In the genomic region with DNA sequence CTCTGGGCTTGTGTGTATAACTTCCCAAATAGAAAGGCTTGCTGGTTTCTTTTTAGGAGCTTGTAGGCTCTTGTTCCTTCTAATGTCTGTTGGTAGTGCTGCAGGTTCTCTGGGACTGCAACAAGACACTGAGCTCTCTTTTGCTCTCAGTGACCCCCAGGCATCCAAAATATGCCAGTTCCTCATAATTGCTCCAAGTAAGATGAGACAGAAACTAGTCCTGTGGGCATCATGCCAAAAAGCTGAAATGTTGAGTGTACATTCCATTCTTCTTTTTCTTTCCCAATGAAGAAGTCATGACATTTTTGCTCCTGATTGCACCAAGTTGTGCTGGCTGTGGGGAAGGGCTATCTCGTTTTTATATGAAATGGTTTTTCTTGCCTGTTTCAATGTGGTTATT, we compare ENCODE assay signal across 14 cellular contexts. TPM values are rescaled to one million over a fixed set of nuclear protein-coding genes. Genes with fewer than 3 reads are reported as not detected.
A peak's percentile ranks its signal among the peaks of the same experiment; 100 is the strongest.
DNase-seq lines count a peak whose midpoint lies in the region; ATAC-seq and TF ChIP-seq lines count a peak whose summit lies in the region.
"Had no signal": no experiment of that assay in that cellular context is flagged by ENCODE, and none has a peak within 500 bp of the region (broad histone marks: within the 10 kb centered on the region; RNA-seq: fewer than 3 reads in every experiment).

No MANE protein-coding gene starts in this region.

- no peak overlapping the region for H3K4me3 Mint-ChIP-seq in activated naive CD8-positive, alpha-beta T cell treated with anti-CD3 and anti-CD28 coated beads for 36 hours
- H3K4me3 Mint-ChIP-seq: activated T-cell treated with anti-CD3 and anti-CD28 coated beads, Interleukin-2, amount 50 U/mL, for 24 hours; naive thymus-derived CD4-positive, alpha-beta T cell; stimulated activated naive CD8-positive, alpha-beta T cell treated with anti-CD3 and anti-CD28 coated beads, Interleukin-15, Interleukin-2, amounts not matched to agents 100 ng/mL and 50 ng/mL, for 24 hours had no signal

- H3K27ac Mint-ChIP-seq in activated naive CD8-positive, alpha-beta T cell treated with anti-CD3 and anti-CD28 coated beads for 36 hours: no peak overlapping the region
- H3K27ac Mint-ChIP-seq: activated T-cell treated with anti-CD3 and anti-CD28 coated beads, Interleukin-2, amount 50 U/mL, for 24 hours; naive thymus-derived CD4-positive, alpha-beta T cell; stimulated activated naive CD8-positive, alpha-beta T cell treated with anti-CD3 and anti-CD28 coated beads, Interleukin-15, Interleukin-2, amounts not matched to agents 100 ng/mL and 50 ng/mL, for 24 hours had no signal

- H3K4me1 Mint-ChIP-seq in activated naive CD8-positive, alpha-beta T cell treated with anti-CD3 and anti-CD28 coated beads for 36 hours: no peaks in the 10 kb centered on the region

- ATAC-seq in HG02884 (IDR thresholded peaks at IDR 0.05; ENCODE audit: unreplicated experiment): no peak
- ATAC-seq: naive thymus-derived CD4-positive, alpha-beta T cell had no signal

- TF ChIP-seq RAD21 in Ishikawa (IDR thresholded peaks at IDR 0.05; ENCODE audit: low read depth): no peak

- no peaks in the 10 kb centered on the region for H3K36me3 Mint-ChIP-seq in activated naive CD8-positive, alpha-beta T cell treated with anti-CD3 and anti-CD28 coated beads for 36 hours

- TF ChIP-seq CTCF in AG09319 (IDR thresholded peaks at IDR 0.05; ENCODE audit: low read depth, low read length) (no peak), choroid plexus epithelial cell (conservative IDR thresholded peaks at IDR 0.05; ENCODE audit: low read depth, low read length) (no peak)

- peak; percentile 84 for DNase-seq in AG09319 (ENCODE audit: extremely low read depth, low read depth)
- peak; percentile 95 for DNase-seq in choroid plexus epithelial cell (ENCODE audit: low read depth)
- peak; percentile 83 for DNase-seq in myocyte (ENCODE audit: low read depth)
- DNase-seq in activated naive CD8-positive, alpha-beta T cell treated with anti-CD3 and anti-CD28 coated beads for 36 hours: no peak
- DNase-seq in DMS114 treated with DMSO at 0.1 percent for 48 hours (lab: John Stamatoyannopoulos, UW; ENCODE audit: unreplicated experiment): no peak
- no peak for DNase-seq in NCI-H2029 treated with DMSO at 0.1 percent for 48 hours (lab: John Stamatoyannopoulos, UW)
- DNase-seq: activated T-cell treated with anti-CD3 and anti-CD28 coated beads, Interleukin-2, amount 50 U/mL, for 24 hours; MM.1S; naive thymus-derived CD4-positive, alpha-beta T cell; NCI-H526 had no signal

- H3K9me3 Mint-ChIP-seq in activated naive CD8-positive, alpha-beta T cell treated with anti-CD3 and anti-CD28 coated beads for 36 hours: peaks cover 18% of the 10 kb centered on the region

- no peak overlapping the region for H3K4me3 ChIP-seq in choroid plexus epithelial cell (ENCODE audit: low read depth, low read length)

- peak; percentile 77; the same call in 1 of the 2 replicates for TF ChIP-seq EP300 in Ishikawa (IDR thresholded peaks at IDR 0.05; ENCODE audit: borderline replicate concordance)

- H3K27me3 Mint-ChIP-seq in activated naive CD8-positive, alpha-beta T cell treated with anti-CD3 and anti-CD28 coated beads for 36 hours: peaks cover 43% of the 10 kb centered on the region

TF ChIP-seq in Ishikawa, 13 proteins besides CTCF, POLR2A, EP300 and RAD21:
- TF ChIP-seq, protein P1, sequence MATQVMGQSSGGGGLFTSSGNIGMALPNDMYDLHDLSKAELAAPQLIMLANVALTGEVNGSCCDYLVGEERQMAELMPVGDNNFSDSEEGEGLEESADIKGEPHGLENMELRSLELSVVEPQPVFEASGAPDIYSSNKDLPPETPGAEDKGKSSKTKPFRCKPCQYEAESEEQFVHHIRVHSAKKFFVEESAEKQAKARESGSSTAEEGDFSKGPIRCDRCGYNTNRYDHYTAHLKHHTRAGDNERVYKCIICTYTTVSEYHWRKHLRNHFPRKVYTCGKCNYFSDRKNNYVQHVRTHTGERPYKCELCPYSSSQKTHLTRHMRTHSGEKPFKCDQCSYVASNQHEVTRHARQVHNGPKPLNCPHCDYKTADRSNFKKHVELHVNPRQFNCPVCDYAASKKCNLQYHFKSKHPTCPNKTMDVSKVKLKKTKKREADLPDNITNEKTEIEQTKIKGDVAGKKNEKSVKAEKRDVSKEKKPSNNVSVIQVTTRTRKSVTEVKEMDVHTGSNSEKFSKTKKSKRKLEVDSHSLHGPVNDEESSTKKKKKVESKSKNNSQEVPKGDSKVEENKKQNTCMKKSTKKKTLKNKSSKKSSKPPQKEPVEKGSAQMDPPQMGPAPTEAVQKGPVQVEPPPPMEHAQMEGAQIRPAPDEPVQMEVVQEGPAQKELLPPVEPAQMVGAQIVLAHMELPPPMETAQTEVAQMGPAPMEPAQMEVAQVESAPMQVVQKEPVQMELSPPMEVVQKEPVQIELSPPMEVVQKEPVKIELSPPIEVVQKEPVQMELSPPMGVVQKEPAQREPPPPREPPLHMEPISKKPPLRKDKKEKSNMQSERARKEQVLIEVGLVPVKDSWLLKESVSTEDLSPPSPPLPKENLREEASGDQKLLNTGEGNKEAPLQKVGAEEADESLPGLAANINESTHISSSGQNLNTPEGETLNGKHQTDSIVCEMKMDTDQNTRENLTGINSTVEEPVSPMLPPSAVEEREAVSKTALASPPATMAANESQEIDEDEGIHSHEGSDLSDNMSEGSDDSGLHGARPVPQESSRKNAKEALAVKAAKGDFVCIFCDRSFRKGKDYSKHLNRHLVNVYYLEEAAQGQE (IDR thresholded peaks at IDR 0.05; ENCODE audit: low read depth): no peak
- TF ChIP-seq NFIC (IDR thresholded peaks at IDR 0.05): peak; percentile 95
- peak; percentile 99 for TF ChIP-seq TEAD4 (IDR thresholded peaks at IDR 0.05)
- TF ChIP-seq CREB1 (IDR thresholded peaks at IDR 0.05; ENCODE audit: low read depth): no peak
- TF ChIP-seq TCF12 (IDR thresholded peaks at IDR 0.05; ENCODE audit: low read depth): peak; percentile 78
- TF ChIP-seq, protein P2, sequence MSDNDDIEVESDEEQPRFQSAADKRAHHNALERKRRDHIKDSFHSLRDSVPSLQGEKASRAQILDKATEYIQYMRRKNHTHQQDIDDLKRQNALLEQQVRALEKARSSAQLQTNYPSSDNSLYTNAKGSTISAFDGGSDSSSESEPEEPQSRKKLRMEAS (IDR thresholded peaks at IDR 0.05): no peak; the same call in 1 of the 2 replicates
- no peak for TF ChIP-seq TAF1 (IDR thresholded peaks at IDR 0.05; ENCODE audit: low read depth)
- 0 out of 2 replicates have a peak, but pooled peaks have one; percentile 10 for TF ChIP-seq YY1 (IDR thresholded peaks at IDR 0.05; ENCODE audit: low read depth)
- TF ChIP-seq FOXM1 (IDR thresholded peaks at IDR 0.05; ENCODE audit: borderline replicate concordance, low read depth): no peak

RNA-seq across cellular contexts. Expression of gene BTBD16, which starts 7.1 kb away (rescaled TPM):
- 1.2 TPM in 1 of 2 replicates, not detected in the other for total RNA-seq in myocyte
- polyA plus RNA-seq in myocyte (2012): 0.09 TPM
- total RNA-seq in activated naive CD8-positive, alpha-beta T cell treated with anti-CD3 and anti-CD28 coated beads for 36 hours: not detected
- total RNA-seq: naive thymus-derived CD4-positive, alpha-beta T cell; T-helper 1 cell treated with Interleukin-12 subunit alpha and Interleukin-12 subunit beta and Interleukin-4 antibody, amounts not matched to agents 30 ng/mL and 1 ng/mL, for 36 hours had no signal
- polyA plus RNA-seq: naive thymus-derived CD4-positive, alpha-beta T cell had no signal

Comparison
In these comparisons a context has a peak if more than half of its experiments do, and no peak if none do; other contexts are left out.
1. DNase-seq: peak in AG09319 (single experiment), choroid plexus epithelial cell (single experiment) and myocyte (single experiment); none in activated naive CD8-positive, alpha-beta T cell treated with anti-CD3 and anti-CD28 coated beads for 36 hours (single experiment), DMS114 treated with DMSO at 0.1 percent for 48 hours (single experiment) and NCI-H2029 treated with DMSO at 0.1 percent for 48 hours (single experiment).